8 cellular contexts compared by ENCODE assay signal in genomic region chr5:151270599-151270998, GRCh38. TPM values are rescaled to one million over a fixed set of nuclear protein-coding genes. Genes with fewer than 3 reads are reported as not detected.
DNase-seq lines count a peak whose midpoint lies in the region; ATAC-seq and TF ChIP-seq lines count a peak whose summit lies in the region.

No MANE protein-coding gene starts in this region.

- H3K4me1 ChIP-seq in Panc1 (ENCODE audit: control insufficient read depth, insufficient read depth, low read length), result no peaks in the 10 kb centered on the region

- peaks cover 2 to 3% of the 10 kb centered on the region in 2 donors for H3K36me3 Mint-ChIP-seq in activated T-cell treated with anti-CD3 and anti-CD28 coated beads, Interleukin-2, amount 50 U/mL, for 72 hours (ENCODE audit: insufficient read depth in 2 of 2)
- peaks cover 26% of the 10 kb centered on the region for H3K36me3 Mint-ChIP-seq in stimulated activated effector memory CD8-positive, alpha-beta T cell treated with anti-CD3 and anti-CD28 coated beads, Interleukin-12 subunit alpha, Interleukin-12 subunit beta, amount 100 ng/mL, for 72 hours
- no peaks in the 10 kb centered on the region for H3K36me3 Mint-ChIP-seq in CD14-positive monocyte

- no peaks in the 10 kb centered on the region for H3K9me3 Mint-ChIP-seq in activated T-cell treated with anti-CD3 and anti-CD28 coated beads, Interleukin-2, amount 50 U/mL, for 72 hours
- no peaks in the 10 kb centered on the region for H3K9me3 Mint-ChIP-seq in stimulated activated effector memory CD8-positive, alpha-beta T cell treated with anti-CD3 and anti-CD28 coated beads, Interleukin-12 subunit alpha, Interleukin-12 subunit beta, amount 100 ng/mL, for 72 hours
- peaks cover 0 to 3% (median 0%) of the 10 kb centered on the region in 7 donors for H3K9me3 Mint-ChIP-seq in CD14-positive monocyte

- no TSS peak for BruUV-seq in Panc1 (replicated peaks; lab: Mats Ljungman, UMichigan)

- H3K9me3 ChIP-seq in Panc1 (ENCODE audit: control insufficient read depth, insufficient read depth, low read depth, low read length), result no peaks in the 10 kb centered on the region

- DNase-seq in activated T-cell treated with anti-CD3 and anti-CD28 coated beads, Interleukin-2, amount 50 U/mL, for 72 hours, result peak; percentile 29 to 37
- DNase-seq in activated T-cell treated with anti-CD3 and anti-CD28 coated beads, Interleukin-2, amount 50 U/mL, for 48 hours, result no peak
- DNase-seq in Panc1 (ENCODE audit: low read depth, low spot score) (no peak), CD14-positive monocyte (ENCODE audit: low spot score) (no peak), DMS79 (lab: John Stamatoyannopoulos, UW) (no peak)
- DNase-seq in stimulated activated effector memory CD8-positive, alpha-beta T cell treated with anti-CD3 and anti-CD28 coated beads, Interleukin-12 subunit alpha, Interleukin-12 subunit beta, amount 100 ng/mL, for 72 hours (ENCODE audit: low spot score in 2 of 2), result no peak
- no peak for DNase-seq in stimulated activated naive CD4-positive, alpha-beta T cell treated with Interleukin-2 at 50 U/mL for 16 hours (lab: John Stamatoyannopoulos, UW)

- no peak overlapping the region for H3K4me3 Mint-ChIP-seq in activated T-cell treated with anti-CD3 and anti-CD28 coated beads, Interleukin-2, amount 50 U/mL, for 72 hours
- no peak overlapping the region for H3K4me3 Mint-ChIP-seq in stimulated activated effector memory CD8-positive, alpha-beta T cell treated with anti-CD3 and anti-CD28 coated beads, Interleukin-12 subunit alpha, Interleukin-12 subunit beta, amount 100 ng/mL, for 72 hours
- H3K4me3 Mint-ChIP-seq in CD14-positive monocyte, result no peak overlapping the region

- H3K36me3 ChIP-seq in Panc1 (ENCODE audit: control insufficient read depth, insufficient read depth, low read length), result no peaks in the 10 kb centered on the region

- no peak for TF ChIP-seq CTCF in Panc1 (IDR thresholded peaks at IDR 0.05)
- no peak for TF ChIP-seq CTCF in CD14-positive monocyte (IDR thresholded peaks at IDR 0.05)

- H3K27ac Mint-ChIP-seq in activated T-cell treated with anti-CD3 and anti-CD28 coated beads, Interleukin-2, amount 50 U/mL, for 72 hours, result no peak overlapping the region
- no peak overlapping the region for H3K27ac Mint-ChIP-seq in stimulated activated effector memory CD8-positive, alpha-beta T cell treated with anti-CD3 and anti-CD28 coated beads, Interleukin-12 subunit alpha, Interleukin-12 subunit beta, amount 100 ng/mL, for 72 hours
- H3K27ac Mint-ChIP-seq in CD14-positive monocyte, result no peak overlapping the region

- in situ Hi-C loops in Panc1 (cut with HindIII; ENCODE audit: low pct_unique_long_range_greater_than_20kb, low sequenced_read_pairs), result no loop called here

- H3K4me3 ChIP-seq in Panc1 (ENCODE audit: low read depth in 2 of 2, low read length in 2 of 2), result no peak overlapping the region

- H3K27me3 Mint-ChIP-seq in activated T-cell treated with anti-CD3 and anti-CD28 coated beads, Interleukin-2, amount 50 U/mL, for 72 hours (ENCODE audit: low read depth), result no peaks in the 10 kb centered on the region
- peaks cover 0 to 5% (median 4%) of the 10 kb centered on the region in 3 donors for H3K27me3 Mint-ChIP-seq in CD14-positive monocyte (ENCODE audit: low read depth in 3 of 3)

- CTCF ChIA-PET in Panc1 (lab: Charles Lee), result no interaction called here

- H3K4me1 Mint-ChIP-seq in activated T-cell treated with anti-CD3 and anti-CD28 coated beads, Interleukin-2, amount 50 U/mL, for 72 hours (ENCODE audit: low read depth), result no peaks in the 10 kb centered on the region
- H3K4me1 Mint-ChIP-seq in stimulated activated effector memory CD8-positive, alpha-beta T cell treated with anti-CD3 and anti-CD28 coated beads, Interleukin-12 subunit alpha, Interleukin-12 subunit beta, amount 100 ng/mL, for 72 hours, result no peaks in the 10 kb centered on the region
- no peaks in the 10 kb centered on the region for H3K4me1 Mint-ChIP-seq in CD14-positive monocyte

- no peaks in the 10 kb centered on the region for H3K27me3 ChIP-seq in Panc1 (ENCODE audit: control insufficient read depth, insufficient read depth, low read length)

- H3K27ac ChIP-seq in Panc1 (ENCODE audit: low read length), result no peak overlapping the region

- POLR2A ChIA-PET in Panc1 (lab: Charles Lee), result no interaction called here

- intact Hi-C loops in Panc1 (cut with micrococcal nuclease; ENCODE audit: unreplicated experiment) (no loop called here), CD14-positive monocyte (cut with micrococcal nuclease) (no loop called here)

- ATAC-seq in activated T-cell treated with anti-CD3 and anti-CD28 coated beads, Interleukin-2, amount 50 U/mL, for 72 hours (replicated peaks in 1 of 2), result peak; percentile 96 to 98
- peak; percentile 96 for ATAC-seq in HG02610 (IDR thresholded peaks at IDR 0.05; ENCODE audit: unreplicated experiment)
- peak; percentile 58; the same call in 1 of the 2 replicates for ATAC-seq in Panc1
- ATAC-seq in stimulated activated effector memory CD8-positive, alpha-beta T cell treated with anti-CD3 and anti-CD28 coated beads, Interleukin-12 subunit alpha, Interleukin-12 subunit beta, amount 100 ng/mL, for 72 hours, result peak; percentile 98

RNA-seq across cellular contexts. Expression of gene GM2A, which starts 17.6 kb away (rescaled TPM):
- 10 to 100 TPM; 19.4 to 28.2 TPM for total RNA-seq in activated T-cell treated with anti-CD3 and anti-CD28 coated beads, Interleukin-2, amount 50 U/mL, for 72 hours
- 40.7 TPM for total RNA-seq in Panc1 (2021; ENCODE audit: unreplicated experiment)
- polyA plus RNA-seq in Panc1 (2012; ENCODE audit: insufficient read length), result 26.8 TPM
- polyA plus RNA-seq in CD14-positive monocyte, result 10 to 100 TPM; 28.0 to 57.9 TPM

RNA-seq across cellular contexts. Expression of gene SLC36A3, which starts 33.0 kb away (rescaled TPM):
- under 1 TPM in 1 of 2 donors, not detected in 1; 0.10 TPM for total RNA-seq in activated T-cell treated with anti-CD3 and anti-CD28 coated beads, Interleukin-2, amount 50 U/mL, for 72 hours
- not detected for total RNA-seq in Panc1 (2021; ENCODE audit: unreplicated experiment)
- polyA plus RNA-seq in Panc1 (2012; ENCODE audit: insufficient read length), result not detected
- polyA plus RNA-seq in CD14-positive monocyte, result not detected

RNA-seq across cellular contexts. Expression of gene CCDC69, which starts 46.7 kb away (rescaled TPM):
- total RNA-seq in activated T-cell treated with anti-CD3 and anti-CD28 coated beads, Interleukin-2, amount 50 U/mL, for 72 hours, result 10 to 100 TPM; 44.8 to 53.1 TPM
- 2.1 TPM for total RNA-seq in Panc1 (2021; ENCODE audit: unreplicated experiment)
- polyA plus RNA-seq in Panc1 (2012; ENCODE audit: insufficient read length), result 1.7 TPM
- 10 to 100 TPM; 68.4 to 84.1 TPM for polyA plus RNA-seq in CD14-positive monocyte

Comparison
In these comparisons a context has a peak if more than half of its experiments do, and no peak if none do; other contexts are left out.
1. DNase-seq: peak in activated T-cell treated with anti-CD3 and anti-CD28 coated beads, Interleukin-2, amount 50 U/mL, for 72 hours (2 of 2); none in activated T-cell treated with anti-CD3 and anti-CD28 coated beads, Interleukin-2, amount 50 U/mL, for 48 hours (0 of 2), Panc1 (single experiment), stimulated activated effector memory CD8-positive, alpha-beta T cell treated with anti-CD3 and anti-CD28 coated beads, Interleukin-12 subunit alpha, Interleukin-12 subunit beta, amount 100 ng/mL, for 72 hours (0 of 2), CD14-positive monocyte (single experiment), DMS79 (single experiment) and stimulated activated naive CD4-positive, alpha-beta T cell treated with Interleukin-2 at 50 U/mL for 16 hours (single experiment).
2. RNA of gene CCDC69, which starts 46.7 kb away (total RNA-seq): 44.8 to 53.1 TPM in activated T-cell treated with anti-CD3 and anti-CD28 coated beads, Interleukin-2, amount 50 U/mL, for 72 hours; 2.1 TPM in Panc1 (single experiment); every median in the first group is over 10 times any median in the second.
3. Peak in every context shown above with its lines, with median percentiles within 50 percentile points of each other: ATAC-seq.